Comparison of ENCODE assay signal across 10 cellular contexts in the genomic region with DNA sequence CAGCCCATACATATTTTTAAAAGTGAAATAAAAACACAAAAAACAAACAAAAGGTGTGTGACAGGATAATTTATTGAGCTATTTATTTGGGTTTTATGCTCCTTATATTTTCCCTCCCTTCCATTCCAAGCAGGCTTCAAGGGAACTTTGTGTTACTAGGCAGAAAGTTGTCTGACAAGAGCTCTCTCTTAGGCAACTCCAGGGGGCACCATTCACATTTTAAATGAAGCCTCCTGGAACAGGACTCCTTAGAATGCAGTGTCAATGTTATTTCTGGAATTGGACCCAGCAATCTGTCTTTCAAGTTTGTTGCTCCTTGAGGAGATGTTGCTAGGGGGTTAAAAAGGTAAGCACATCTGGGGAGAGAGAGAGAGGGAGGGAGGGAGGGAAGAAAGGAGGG. TPM values are rescaled to one million over a fixed set of nuclear protein-coding genes. Genes with fewer than 3 reads are reported as not detected.
DNase-seq lines count a peak whose midpoint lies in the region; ATAC-seq and TF ChIP-seq lines count a peak whose summit lies in the region.
"Had no signal": no experiment of that assay in that cellular context is flagged by ENCODE, and none has a peak within 500 bp of the region (broad histone marks: within the 10 kb centered on the region; RNA-seq: fewer than 3 reads in every experiment).

No MANE protein-coding gene starts in this region.

- ATAC-seq in stimulated activated naive CD8-positive, alpha-beta T cell treated with anti-CD3 and anti-CD28 coated beads, Interleukin-15, amount 100 ng/mL, for 72 hours: no peak

- no peak overlapping the region for H3K27ac ChIP-seq in hepatocyte
- H3K27ac ChIP-seq: parathyroid adenoma had no signal

- no peaks in the 10 kb centered on the region for H3K9me2 ChIP-seq in hepatocyte (replicated peaks; ENCODE audit: insufficient read depth)

- no peak overlapping the region for H3K4me3 ChIP-seq in hepatocyte
- H3K4me3 ChIP-seq: HAP-1 had no signal

- H3K4me3 Mint-ChIP-seq in stimulated activated naive CD8-positive, alpha-beta T cell treated with anti-CD3 and anti-CD28 coated beads, Interleukin-15, amount 100 ng/mL, for 72 hours: no peak overlapping the region

- H3K4me1 ChIP-seq in hepatocyte (ENCODE audit: insufficient read depth): peaks cover 19% of the 10 kb centered on the region
- H3K4me1 ChIP-seq: parathyroid adenoma had no signal

- no peaks in the 10 kb centered on the region for H3K79me2 ChIP-seq in hepatocyte
- H3K79me2 ChIP-seq: parathyroid adenoma had no signal

- H3K27ac Mint-ChIP-seq in stimulated activated naive CD8-positive, alpha-beta T cell treated with anti-CD3 and anti-CD28 coated beads, Interleukin-15, amount 100 ng/mL, for 72 hours: no peak overlapping the region

- DNase-seq in COR-L47 (lab: John Stamatoyannopoulos, UW): peak; percentile 46
- peak; percentile 21 for DNase-seq in HPDE6-E6E7 (ENCODE audit: extremely low spot score)
- peak; percentile 4 for DNase-seq in SHP77 treated with DMSO at 0.1 percent for 48 hours (lab: John Stamatoyannopoulos, UW)
- DNase-seq in hepatocyte (ENCODE audit: low spot score): peak; percentile 35
- no peak for DNase-seq in stimulated activated naive CD4-positive, alpha-beta T cell treated with Interleukin-2 at 50 U/mL for 16 hours (lab: John Stamatoyannopoulos, UW)
- no peak for DNase-seq in mesenteric fat pad (ENCODE audit: low spot score)
- no peak for DNase-seq in NCI-H2227 treated with DMSO at 0.1 percent for 48 hours (lab: John Stamatoyannopoulos, UW)
- no peak for DNase-seq in stimulated activated naive CD8-positive, alpha-beta T cell treated with anti-CD3 and anti-CD28 coated beads, Interleukin-15, amount 100 ng/mL, for 72 hours

- peaks cover 14% of the 10 kb centered on the region for H3K27me3 Mint-ChIP-seq in stimulated activated naive CD8-positive, alpha-beta T cell treated with anti-CD3 and anti-CD28 coated beads, Interleukin-15, amount 100 ng/mL, for 72 hours

- H4K20me1 ChIP-seq in hepatocyte (ENCODE audit: insufficient read depth, poor library complexity, severe bottlenecking): no peaks in the 10 kb centered on the region

- TF ChIP-seq CTCF in hepatocyte (IDR thresholded peaks at IDR 0.05; ENCODE audit: poor library complexity): peak; percentile 45

- H3K27me3 ChIP-seq in hepatocyte: peaks cover 16% of the 10 kb centered on the region

- no peaks in the 10 kb centered on the region for H3K36me3 ChIP-seq in hepatocyte (replicated peaks; ENCODE audit: insufficient read depth, low read depth)
- H3K36me3 ChIP-seq: HAP-1 had no signal

- H2AFZ ChIP-seq in hepatocyte: no peak overlapping the region
- H2AFZ ChIP-seq: parathyroid adenoma had no signal

- H3K9me3 ChIP-seq in hepatocyte (ENCODE audit: low read depth): no peaks in the 10 kb centered on the region
- H3K9me3 ChIP-seq: HAP-1 had no signal

- peaks cover 21% of the 10 kb centered on the region for H3K4me1 Mint-ChIP-seq in stimulated activated naive CD8-positive, alpha-beta T cell treated with anti-CD3 and anti-CD28 coated beads, Interleukin-15, amount 100 ng/mL, for 72 hours

- H3K4me2 ChIP-seq in hepatocyte: no peak overlapping the region

- no peaks in the 10 kb centered on the region for H3K9me3 Mint-ChIP-seq in stimulated activated naive CD8-positive, alpha-beta T cell treated with anti-CD3 and anti-CD28 coated beads, Interleukin-15, amount 100 ng/mL, for 72 hours

RNA-seq across cellular contexts. Expression of a gene that starts 5.4 kb away (rescaled TPM):
- total RNA-seq in hepatocyte: 8.3 and 10.0 TPM in 2 replicates
- 4.3 and 5.8 TPM in 2 replicates for polyA plus RNA-seq in hepatocyte
- 13.1 TPM for total RNA-seq in mesenteric fat pad

Comparison
In these comparisons a context has a peak if more than half of its experiments do, and no peak if none do; other contexts are left out.
1. DNase-seq: peak in COR-L47 (single experiment), HPDE6-E6E7 (single experiment), SHP77 treated with DMSO at 0.1 percent for 48 hours (single experiment) and hepatocyte (single experiment); none in stimulated activated naive CD4-positive, alpha-beta T cell treated with Interleukin-2 at 50 U/mL for 16 hours (single experiment), mesenteric fat pad (single experiment), NCI-H2227 treated with DMSO at 0.1 percent for 48 hours (single experiment) and stimulated activated naive CD8-positive, alpha-beta T cell treated with anti-CD3 and anti-CD28 coated beads, Interleukin-15, amount 100 ng/mL, for 72 hours (0 of 2).